In the genomic region with DNA sequence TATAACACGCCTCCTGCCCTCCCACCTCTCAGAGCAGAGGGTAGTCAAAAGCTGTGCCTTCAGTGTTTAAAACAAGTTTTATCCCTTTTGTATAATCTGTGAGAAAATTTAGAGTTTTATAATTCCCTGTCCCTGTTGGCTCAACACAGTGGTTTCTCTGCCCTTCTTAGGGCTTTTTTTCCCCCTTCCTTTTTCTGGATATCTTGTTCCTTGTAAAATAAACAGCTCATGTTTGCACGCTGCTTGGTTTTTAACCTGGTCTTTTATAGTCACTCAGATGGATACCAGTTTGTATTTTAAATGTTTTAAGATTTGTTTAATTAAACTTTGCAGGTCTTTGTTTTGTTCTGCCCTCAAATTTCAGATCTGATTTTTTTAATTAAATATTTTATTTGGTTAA, we compare ENCODE assay signal across 17 cellular contexts. TPM values are rescaled to one million over a fixed set of nuclear protein-coding genes. Genes with fewer than 3 reads are reported as not detected.
DNase-seq lines count a peak whose midpoint lies in the region; ATAC-seq and TF ChIP-seq lines count a peak whose summit lies in the region.
"Had no signal": no experiment of that assay in that cellular context is flagged by ENCODE, and none has a peak within 500 bp of the region (broad histone marks: within the 10 kb centered on the region; RNA-seq: fewer than 3 reads in every experiment).

No MANE protein-coding gene starts in this region.

- 35 to 45% methylated on average over 2 of the region's 2 CpGs for WGBS in body of pancreas, 2 donors
- 34 to 42% (median 39%) methylated on average over 2 of the region's 2 CpGs for WGBS in ovary, 3 donors

- DNase-seq in body of pancreas (no peak), lower lobe of right lung (no peak), type B pancreatic cell (ENCODE audit: extremely low spot score, unreplicated experiment) (no peak), NCI-H1092 treated with DMSO at 0.1 percent for 48 hours (lab: John Stamatoyannopoulos, UW) (no peak), RWPE1 (ENCODE audit: low spot score) (no peak), ovary (no peak)
- DNase-seq: BE2C; CD8-positive, alpha-beta T cell; KG1; MM.1S; NCI-H1105 treated with DMSO at 0.1 percent for 48 hours; NCI-H1930; NCI-H2171; NCI-H446 treated with DMSO at 0.1 percent for 48 hours; NCI-H82; SHP77 treated with DMSO at 0.1 percent for 48 hours had no signal

- H3K27me3 ChIP-seq in body of pancreas (no peaks in the 10 kb centered on the region), lower lobe of right lung (ENCODE audit: low read depth) (no peaks in the 10 kb centered on the region), ovary (no peaks in the 10 kb centered on the region)

- H3K9me3 ChIP-seq in HEK293 (ENCODE audit: control insufficient read depth, insufficient read depth, low read depth, low read length) (no peaks in the 10 kb centered on the region), body of pancreas (no peaks in the 10 kb centered on the region), lower lobe of right lung (no peaks in the 10 kb centered on the region), ovary (no peaks in the 10 kb centered on the region)
- H3K9me3 ChIP-seq: BE2C had no signal

- peak; percentile 31 for ATAC-seq in body of pancreas
- no peak for ATAC-seq in lower lobe of right lung
- ATAC-seq: CD8-positive, alpha-beta T cell had no signal

- no peak for TF ChIP-seq POLR2A in body of pancreas (IDR thresholded peaks at IDR 0.05)
- TF ChIP-seq POLR2A in ovary (IDR thresholded peaks at IDR 0.05), result no peak

- intact Hi-C loops in body of pancreas (cut with DNase I), result no loop called here
- intact Hi-C loops in lower lobe of right lung (cut with DNase I), result no loop called here
- intact Hi-C loops in ovary (cut with DNase I), result no loop called here

- H3K4me1 Mint-ChIP-seq in type B pancreatic cell (ENCODE audit: unreplicated experiment), result peaks cover 18% of the 10 kb centered on the region

- H3K27me3 Mint-ChIP-seq in type B pancreatic cell, result no peaks in the 10 kb centered on the region

- H3K27ac ChIP-seq in HEK293 (ENCODE audit: extremely low read depth, low read depth, low read length) (peak overlapping the region; percentile 41; the same call in 1 of the 2 replicates), body of pancreas (peak overlapping the region; percentile 84 to 94 (median 91)), lower lobe of right lung (peak overlapping the region; percentile 72), RWPE1 (no peak overlapping the region), ovary (no peak overlapping the region)

- POLR2A ChIA-PET in HEK293 (lab: Yijun Ruan, JAX), result no interaction called here
- POLR2A ChIA-PET in RWPE1 (lab: Yijun Ruan, JAX; ENCODE audit: low non-redundant PET), result interaction anchor here (0.7 kb wide), 1 partner anchor 186 kb away, joined by 4 read pairs; the partner anchor contains the start of gene CCDC125

- H3K4me3 Mint-ChIP-seq in type B pancreatic cell, result no peak overlapping the region
- H3K4me3 Mint-ChIP-seq: CD8-positive, alpha-beta T cell had no signal

- no peaks in the 10 kb centered on the region for H3K36me3 Mint-ChIP-seq in type B pancreatic cell
- H3K36me3 Mint-ChIP-seq: CD8-positive, alpha-beta T cell had no signal

- TF ChIP-seq CTCF in HEK293 (tag by site-specific recombination; IDR thresholded peaks at IDR 0.05) (no peak), body of pancreas (IDR thresholded peaks at IDR 0.05) (no peak), lower lobe of right lung (IDR thresholded peaks at IDR 0.05) (no peak), type B pancreatic cell (conservative IDR thresholded peaks at IDR 0.05) (no peak), RWPE1 (conservative IDR thresholded peaks at IDR 0.05; ENCODE audit: low read depth) (no peak), ovary (IDR thresholded peaks at IDR 0.05) (no peak)

- no peak for TF ChIP-seq EP300 in ovary (IDR thresholded peaks at IDR 0.05)

- CTCF ChIA-PET in HEK293 (lab: Yijun Ruan, JAX), result interaction anchor here (1.3 to 1.8 kb wide), 2 partner anchors 10 to 20 kb away, joined by 4 to 9 read pairs; no protein-coding TSS in a partner anchor
- CTCF ChIA-PET in RWPE1 (lab: Yijun Ruan, JAX), result no interaction called here

- no peaks in the 10 kb centered on the region for H3K9me3 Mint-ChIP-seq in type B pancreatic cell
- H3K9me3 Mint-ChIP-seq: CD8-positive, alpha-beta T cell had no signal

- H3K36me3 ChIP-seq in HEK293 (ENCODE audit: control insufficient read depth in 2 of 2, insufficient read depth in 1 of 2, low read length in 2 of 2) (no peaks in the 10 kb centered on the region), body of pancreas (replicated peaks in 1 of 2; ENCODE audit: insufficient read depth in 1 of 2, low read depth in 2 of 2) (no peaks in the 10 kb centered on the region), lower lobe of right lung (no peaks in the 10 kb centered on the region), ovary (no peaks in the 10 kb centered on the region)
- H3K36me3 ChIP-seq: BE2C had no signal

- peak overlapping the region; percentile 38 for H3K27ac Mint-ChIP-seq in type B pancreatic cell
- H3K27ac Mint-ChIP-seq: CD8-positive, alpha-beta T cell had no signal

- H3K4me3 ChIP-seq in HEK293 (ENCODE audit: low read depth, low read length), result no peak overlapping the region
- H3K4me3 ChIP-seq in body of pancreas, result no peak overlapping the region
- no peak overlapping the region for H3K4me3 ChIP-seq in lower lobe of right lung
- H3K4me3 ChIP-seq in ovary, result no peak overlapping the region

- H3K4me1 ChIP-seq in HEK293 (ENCODE audit: control insufficient read depth, insufficient read depth, low read length), result peaks cover 32% of the 10 kb centered on the region
- peaks cover 72% of the 10 kb centered on the region for H3K4me1 ChIP-seq in body of pancreas
- H3K4me1 ChIP-seq in lower lobe of right lung, result peaks cover 38% of the 10 kb centered on the region
- H3K4me1 ChIP-seq in ovary (ENCODE audit: insufficient read depth), result no peaks in the 10 kb centered on the region
- H3K4me1 ChIP-seq: BE2C had no signal

TF ChIP-seq in HEK293, 187 proteins besides CTCF, POLR2A, EP300 and RAD21:
- TF ChIP-seq ZNF2 (tag by site-specific recombination; IDR thresholded peaks at IDR 0.05) (no peak), ZBTB8A (tag by site-specific recombination; IDR thresholded peaks at IDR 0.05) (peak; percentile 58), PRDM6 (tag by site-specific recombination; IDR thresholded peaks at IDR 0.05) (peak; percentile 82), ZNF266 (tag by site-specific recombination; IDR thresholded peaks at IDR 0.05; ENCODE audit: low read depth) (no peak)
- TF ChIP-seq, protein P1, sequence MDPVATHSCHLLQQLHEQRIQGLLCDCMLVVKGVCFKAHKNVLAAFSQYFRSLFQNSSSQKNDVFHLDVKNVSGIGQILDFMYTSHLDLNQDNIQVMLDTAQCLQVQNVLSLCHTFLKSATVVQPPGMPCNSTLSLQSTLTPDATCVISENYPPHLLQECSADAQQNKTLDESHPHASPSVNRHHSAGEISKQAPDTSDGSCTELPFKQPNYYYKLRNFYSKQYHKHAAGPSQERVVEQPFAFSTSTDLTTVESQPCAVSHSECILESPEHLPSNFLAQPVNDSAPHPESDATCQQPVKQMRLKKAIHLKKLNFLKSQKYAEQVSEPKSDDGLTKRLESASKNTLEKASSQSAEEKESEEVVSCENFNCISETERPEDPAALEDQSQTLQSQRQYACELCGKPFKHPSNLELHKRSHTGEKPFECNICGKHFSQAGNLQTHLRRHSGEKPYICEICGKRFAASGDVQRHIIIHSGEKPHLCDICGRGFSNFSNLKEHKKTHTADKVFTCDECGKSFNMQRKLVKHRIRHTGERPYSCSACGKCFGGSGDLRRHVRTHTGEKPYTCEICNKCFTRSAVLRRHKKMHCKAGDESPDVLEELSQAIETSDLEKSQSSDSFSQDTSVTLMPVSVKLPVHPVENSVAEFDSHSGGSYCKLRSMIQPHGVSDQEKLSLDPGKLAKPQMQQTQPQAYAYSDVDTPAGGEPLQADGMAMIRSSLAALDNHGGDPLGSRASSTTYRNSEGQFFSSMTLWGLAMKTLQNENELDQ (tag by site-specific recombination; IDR thresholded peaks at IDR 0.05; ENCODE audit: low read depth), result no peak

RNA-seq across cellular contexts. Expression of gene OCLN, which starts 26.7 kb away (rescaled TPM):
- total RNA-seq in body of pancreas (10 to 100 TPM; 23.1 to 63.6 TPM), lower lobe of right lung (121 TPM), type B pancreatic cell (ENCODE audit: low replicate concordance) (57.5 and 135 TPM in 2 replicates), ovary (10 to 100 TPM in 1 of 7 donors, 1 to 10 TPM in 5, under 1 TPM in 1; 0.99 to 23.9 (median 3.9) TPM)
- polyA plus RNA-seq in ovary, result 1 to 10 TPM in 1 of 2 donors, under 1 TPM in 1; 0.70 to 2.9 TPM

RNA-seq across cellular contexts. Expression of gene GTF2H2C, which starts 40.7 kb away (rescaled TPM):
- total RNA-seq in body of pancreas (10 to 100 TPM in 1 of 2 donors, 1 to 10 TPM in 1; 5.3 to 13.0 TPM), lower lobe of right lung (44.1 TPM), type B pancreatic cell (ENCODE audit: low replicate concordance) (23.6 and 40.7 TPM in 2 replicates), ovary (10 to 100 TPM; 13.7 to 40.1 (median 24.5) TPM)
- 10 to 100 TPM; 14.1 to 25.4 TPM for polyA plus RNA-seq in ovary

Comparison
In these comparisons a context has a peak if more than half of its experiments do, and no peak if none do; other contexts are left out.
1. H3K27ac ChIP-seq: peak in HEK293 (single experiment), body of pancreas (4 of 4) and lower lobe of right lung (single experiment); none in RWPE1 (single experiment) and ovary (0 of 2).